In genomic region chr1:30907390-30907640, GRCh38 we compare ENCODE assay signal across 8 cellular contexts. TPM values are rescaled to one million over a fixed set of nuclear protein-coding genes. Genes with fewer than 3 reads are reported as not detected.
A peak's percentile ranks its signal among the peaks of the same experiment; 100 is the strongest.
DNase-seq lines count a peak whose midpoint lies in the region; ATAC-seq and TF ChIP-seq lines count a peak whose summit lies in the region.
"Had no signal": no experiment of that assay in that cellular context is flagged by ENCODE, and none has a peak within 500 bp of the region (broad histone marks: within the 10 kb centered on the region; RNA-seq: fewer than 3 reads in every experiment).

No MANE protein-coding gene starts in this region.

- TF ChIP-seq CTCF in IMR-90 (conservative IDR thresholded peaks at IDR 0.05; ENCODE audit: low read depth, low read length) (no peak), astrocyte of the spinal cord (IDR thresholded peaks at IDR 0.05; ENCODE audit: low read depth, low read length) (no peak), left lung (IDR thresholded peaks at IDR 0.05) (no peak)

- H3K4me1 ChIP-seq in IMR-90 (ENCODE audit: control insufficient read depth, insufficient read depth, low read length) (peaks cover 35% of the 10 kb centered on the region), left lung (peaks cover 7 to 57% of the 10 kb centered on the region in 2 donors)

- no peak overlapping the region for H4K8ac ChIP-seq in IMR-90 (ENCODE audit: low read depth in 2 of 2, low read length in 2 of 2)

- H4K20me1 ChIP-seq in IMR-90 (ENCODE audit: insufficient read depth, low read length), result peaks cover 53% of the 10 kb centered on the region

- peak overlapping the region; percentile 85 for H3K4me3 ChIP-seq in IMR-90 (ENCODE audit: insufficient read depth, low read depth, low read length)
- H3K4me3 ChIP-seq in astrocyte of the spinal cord (ENCODE audit: low read depth, low read length), result peak overlapping the region; percentile 69
- H3K4me3 ChIP-seq in left lung, result peak overlapping the region; percentile 38 to 56

- H3K27me3 ChIP-seq in IMR-90 (ENCODE audit: control insufficient read depth, insufficient read depth, low read length), result no peaks in the 10 kb centered on the region
- H3K27me3 ChIP-seq in left lung, result peaks cover 0 to 50% of the 10 kb centered on the region in 2 donors

- no peak overlapping the region for H3K56ac ChIP-seq in IMR-90 (ENCODE audit: extremely low read depth, insufficient read depth, low read length)

- WGBS in IMR-90 (ENCODE audit: extremely low coverage in 2 of 2, insufficient read length in 1 of 2), 2 experiments, result 60% methylated on average over 3 of the region's 4 CpGs; no CpG with 5 or more reads in 1 of the 2 experiments

- H2AK5ac ChIP-seq in IMR-90 (ENCODE audit: low read depth, low read length), result peak overlapping the region; percentile 80

- no peak overlapping the region for H4K5ac ChIP-seq in IMR-90 (ENCODE audit: low read depth, low read length)

- in situ Hi-C loops in IMR-90 (cut with MboI; ENCODE audit: low sequenced_read_pairs), result no loop called here
- in situ Hi-C loops in astrocyte of the spinal cord (cut with HindIII; ENCODE audit: low sequenced_read_pairs), result loop anchor here (25.0 kb wide), 1 partner anchor 1670 kb away; the partner anchor contains the start of genes MECR and PTPRU

- peaks cover 22% of the 10 kb centered on the region for H3K4me1 Mint-ChIP-seq in stimulated activated naive CD8-positive, alpha-beta T cell treated with anti-CD3 and anti-CD28 coated beads, Interleukin-15, amount 100 ng/mL, for 72 hours

- BruUV-seq in IMR-90 (replicated peaks; lab: Mats Ljungman, UMichigan), result no TSS peak

- peak overlapping the region; percentile 58; the same call in 1 of the 2 replicates for H3K23ac ChIP-seq in IMR-90 (ENCODE audit: low read depth, low read length)

- peak overlapping the region; percentile 79 for H3K14ac ChIP-seq in IMR-90 (replicated peaks; ENCODE audit: low read depth, low read length)

- intact Hi-C loops in IMR-90 (cut with micrococcal nuclease) (no loop called here), left lung (cut with DNase I) (no loop called here)

- no peak overlapping the region for H2BK5ac ChIP-seq in IMR-90 (ENCODE audit: low read depth, low read length, poor library complexity, severe bottlenecking)

- H3K4ac ChIP-seq in IMR-90 (ENCODE audit: low read depth, low read length), result peak overlapping the region; percentile 82

- H3K27ac ChIP-seq in IMR-90 (ENCODE audit: insufficient read depth, low read length) (peak overlapping the region; percentile 32; the same call in 1 of the 2 replicates), left lung (no peak overlapping the region)

- H3K9me3 ChIP-seq in IMR-90 (ENCODE audit: control insufficient read depth, insufficient read depth, low read length) (no peaks in the 10 kb centered on the region), left lung (no peaks in the 10 kb centered on the region)

- H3K9me3 Mint-ChIP-seq in stimulated activated naive CD8-positive, alpha-beta T cell treated with anti-CD3 and anti-CD28 coated beads, Interleukin-15, amount 100 ng/mL, for 72 hours, result no peaks in the 10 kb centered on the region

- CTCF ChIA-PET in IMR-90 (lab: Yijun Ruan, JAX), result interaction anchor here (2.3 kb wide), 1 partner anchor 106 kb away, joined by 14 read pairs; no protein-coding TSS in a partner anchor

- no peak for TF ChIP-seq RAD21 in IMR-90 (IDR thresholded peaks at IDR 0.05; ENCODE audit: low read length)

- DNase-seq in IMR-90 (no peak), astrocyte of the spinal cord (ENCODE audit: low read depth, low spot score) (no peak), left lung (peak in 1 of 2 donors; percentile 32), iPS-NIHi11 (ENCODE audit: low spot score) (no peak)
- no peak for DNase-seq in stimulated activated naive CD8-positive, alpha-beta T cell treated with anti-CD3 and anti-CD28 coated beads, Interleukin-15, amount 100 ng/mL, for 72 hours
- DNase-seq in activated CD4-positive, CD25-positive, alpha-beta regulatory T cell treated with anti-CD3 and anti-CD28 coated beads, Interleukin-2, amount 50 U/mL, for 72 hours, result no peak
- DNase-seq: activated gamma-delta T cell had no signal

- ATAC-seq in IMR-90 (ENCODE audit: low read depth) (no peak), left lung (no peak), GM21528 (IDR thresholded peaks at IDR 0.05; ENCODE audit: low FRiP score, unreplicated experiment) (no peak)
- ATAC-seq in stimulated activated naive CD8-positive, alpha-beta T cell treated with anti-CD3 and anti-CD28 coated beads, Interleukin-15, amount 100 ng/mL, for 72 hours, result no peak

- H2BK20ac ChIP-seq in IMR-90 (ENCODE audit: low read depth, low read length), result no peak overlapping the region

- dilution Hi-C loops in IMR-90 (cut with HindIII; ENCODE audit: low sequenced_read_pairs, unreplicated experiment), result loop anchor here (25.0 kb wide), 1 partner anchor 95 kb away; no protein-coding TSS in a partner anchor

- peak overlapping the region; percentile 98 for H3K4me2 ChIP-seq in IMR-90 (ENCODE audit: low read depth, low read length)

- peak overlapping the region; percentile 66 to 74 for H3K4me3 Mint-ChIP-seq in stimulated activated naive CD8-positive, alpha-beta T cell treated with anti-CD3 and anti-CD28 coated beads, Interleukin-15, amount 100 ng/mL, for 72 hours

- H3K27me3 Mint-ChIP-seq in stimulated activated naive CD8-positive, alpha-beta T cell treated with anti-CD3 and anti-CD28 coated beads, Interleukin-15, amount 100 ng/mL, for 72 hours, result peaks cover 81% of the 10 kb centered on the region

- peak overlapping the region; percentile 81 for H3K9ac ChIP-seq in IMR-90 (ENCODE audit: low read depth, low read length)

- H4K91ac ChIP-seq in IMR-90 (ENCODE audit: insufficient read depth, low read depth, low read length), result 0 out of 2 replicates have a peak overlapping the region, but pooled peaks have one; percentile 38

- no peak for TF ChIP-seq POLR2A in IMR-90 (IDR thresholded peaks at IDR 0.05; ENCODE audit: low read depth, low read length)

- POLR2A ChIA-PET in IMR-90 (lab: Charles Lee; ENCODE audit: unreplicated experiment), result no interaction called here

- peak overlapping the region; percentile 33 for H2AK9ac ChIP-seq in IMR-90 (replicated peaks; ENCODE audit: low read depth, low read length, poor library complexity)

- H3K18ac ChIP-seq in IMR-90 (ENCODE audit: low read depth, low read length), result no peak overlapping the region

- H3K36me3 ChIP-seq in IMR-90 (ENCODE audit: control insufficient read depth, insufficient read depth, low read length) (no peaks in the 10 kb centered on the region), left lung (no peaks in the 10 kb centered on the region)

- H2BK120ac ChIP-seq in IMR-90 (ENCODE audit: low read depth, low read length), result no peak overlapping the region

- peaks cover 42 to 60% of the 10 kb centered on the region in 2 experiments for H3K79me1 ChIP-seq in IMR-90 (ENCODE audit: low read depth in 1 of 2, low read length in 2 of 2)

- no peak overlapping the region for H2BK15ac ChIP-seq in IMR-90 (ENCODE audit: low read depth, low read length)

- peak overlapping the region; percentile 3 for H2AFZ ChIP-seq in IMR-90 (replicated peaks; ENCODE audit: low read length, poor library complexity)

- peaks cover 19% of the 10 kb centered on the region; the same call in 1 of the 2 replicates for H3K9me1 ChIP-seq in IMR-90 (ENCODE audit: insufficient read depth, low read length)

- H3K27ac Mint-ChIP-seq in stimulated activated naive CD8-positive, alpha-beta T cell treated with anti-CD3 and anti-CD28 coated beads, Interleukin-15, amount 100 ng/mL, for 72 hours, result no peak overlapping the region

TF ChIP-seq in IMR-90, 13 proteins besides CTCF, POLR2A, EP300 and RAD21:
- TF ChIP-seq MAZ (IDR thresholded peaks at IDR 0.05; ENCODE audit: borderline replicate concordance, low read depth, low read length), result no peak
- TF ChIP-seq CHD1 (IDR thresholded peaks at IDR 0.05; ENCODE audit: low read depth, low read length), result no peak
- TF ChIP-seq MAFK (IDR thresholded peaks at IDR 0.05; ENCODE audit: low read depth, low read length), result no peak
- TF ChIP-seq RFX5 (IDR thresholded peaks at IDR 0.05; ENCODE audit: low read depth, low read length), result no peak
- no peak for TF ChIP-seq FOS (IDR thresholded peaks at IDR 0.05; ENCODE audit: low read depth, low read length)
- peak; percentile 14; the same call in 1 of the 2 replicates for TF ChIP-seq MXI1 (IDR thresholded peaks at IDR 0.05; ENCODE audit: borderline replicate concordance, low read depth, low read length)

RNA-seq across cellular contexts. Expression of gene SDC3, which starts 1.2 kb away (rescaled TPM):
- total RNA-seq in IMR-90 (2012; rRNA removed) (13.1 and 14.2 TPM in 2 replicates), left lung (10 to 100 TPM; 48.2 to 65.2 TPM)
- polyA plus RNA-seq in IMR-90 (2012; rRNA removed), result 71.5 and 75.7 TPM in 2 replicates
- 47.3 and 81.5 TPM in 2 replicates for polyA plus RNA-seq in IMR-90 (2012; cell fraction: cytosol; rRNA removed)
- 36.2 and 50.9 TPM in 2 replicates for polyA plus RNA-seq in IMR-90 (2012; cell fraction: nucleus; rRNA removed; ENCODE audit: low replicate concordance)
